In the genomic region with DNA sequence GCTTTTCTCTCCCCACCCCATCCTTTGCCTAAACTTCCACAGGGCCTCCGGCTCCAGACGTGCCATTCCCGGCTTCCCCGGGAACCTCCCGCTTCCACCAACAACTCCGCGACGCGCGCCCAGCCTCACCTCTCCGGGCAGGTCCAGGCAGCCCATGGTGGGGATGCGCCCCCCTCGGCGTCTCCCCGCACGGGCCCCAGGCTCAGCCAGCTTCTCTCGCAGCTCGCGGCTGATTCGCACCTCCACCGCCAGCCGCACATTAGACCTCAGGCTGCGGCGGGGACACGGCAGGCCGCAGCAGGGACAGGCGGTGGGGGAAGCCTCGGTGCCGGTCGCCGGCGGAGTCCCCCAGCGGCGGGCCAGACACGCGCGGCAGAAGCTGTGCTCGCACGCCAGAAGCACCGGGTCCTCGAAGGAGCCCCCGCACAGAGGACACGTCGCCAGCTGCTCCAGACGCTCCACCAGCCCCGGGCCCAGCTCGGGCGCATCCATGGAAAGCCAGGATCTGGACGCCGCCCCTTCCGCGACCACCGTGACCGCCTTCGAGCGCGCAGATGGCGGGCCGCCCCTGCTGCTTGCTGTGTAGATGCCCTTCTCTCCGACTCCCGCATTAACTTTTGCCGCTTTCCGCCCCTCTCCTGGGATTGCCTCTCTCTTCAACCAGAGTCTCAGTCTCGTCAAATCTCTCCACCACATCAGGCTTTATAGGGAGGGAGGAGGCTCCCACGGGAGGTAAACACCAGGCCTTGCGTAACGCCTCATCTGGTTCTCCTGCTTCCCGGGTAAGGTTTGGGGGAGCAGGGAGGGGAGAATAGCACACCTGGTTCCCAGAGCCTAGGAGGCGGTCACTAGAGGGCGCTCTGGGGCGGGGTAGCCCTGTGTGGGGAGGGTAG, we compare ENCODE assay signal across 8 cellular contexts. TPM values are rescaled to one million over a fixed set of nuclear protein-coding genes. Genes with fewer than 3 reads are reported as not detected.
A peak's percentile ranks its signal among the peaks of the same experiment; 100 is the strongest.
DNase-seq lines count a peak whose midpoint lies in the region; ATAC-seq and TF ChIP-seq lines count a peak whose summit lies in the region.

Gene RNF39, minus strand, starts transcription at position 676 of the 893 bp plus-strand sequence. Its CDS starts 184 bp downstream, at position 492.

- H3K9ac ChIP-seq in iPS-20b (ENCODE audit: low read depth, low read length) = peak within 1 kb of the TSS; percentile 62; the same call in 1 of the 2 replicates

- peak in 4 of 7 experiments; percentile 12 to 38 (median 20) for TF ChIP-seq CTCF in stomach (IDR thresholded peaks at IDR 0.05)

- ATAC-seq in HG02623 (IDR thresholded peaks at IDR 0.05; ENCODE audit: unreplicated experiment) = no peak

- H3K4me1 ChIP-seq in iPS-20b (ENCODE audit: insufficient read depth, low read length) (peaks cover 12% of the 10 kb centered on the region), stomach (peaks cover 19 to 44% (median 35%) of the 10 kb centered on the region in 4 donors)

- no peak for TF ChIP-seq EP300 in stomach (IDR thresholded peaks at IDR 0.05)

- H3K27me3 ChIP-seq in iPS-20b (ENCODE audit: insufficient read depth, low read length) (peaks cover 61% of the 10 kb centered on the region), stomach (peaks cover 0 to 68% (median 25%) of the 10 kb centered on the region in 3 donors)

- H3K36me3 ChIP-seq in iPS-20b (ENCODE audit: insufficient read depth, low read depth, low read length) = peaks cover 4% of the 10 kb centered on the region; the same call in 1 of the 2 replicates
- peaks cover 0 to 11% (median 10%) of the 10 kb centered on the region in 4 donors for H3K36me3 ChIP-seq in stomach

- H3K9me3 ChIP-seq in iPS-20b (ENCODE audit: insufficient read depth, low read depth, low read length) = no peaks in the 10 kb centered on the region
- no peaks in the 10 kb centered on the region for H3K9me3 ChIP-seq in stomach

- 1 to 5% (median 2%) methylated on average over 27 to 71 of the region's 71 CpGs for WGBS in stomach, 5 donors

- H3K4me3 ChIP-seq in iPS-20b (ENCODE audit: low read length) = peak within 1 kb of the TSS; percentile 74
- peak within 1 kb of the TSS; percentile 46 to 58 (median 52) for H3K4me3 ChIP-seq in stomach

- H3K27ac ChIP-seq in iPS-20b (ENCODE audit: low read length) (peak within 1 kb of the TSS; percentile 18), stomach (peak within 1 kb of the TSS; percentile 74 to 82 (median 75))

- DNase-seq in stimulated activated naive CD4-positive, alpha-beta T cell (lab: John Stamatoyannopoulos, UW) = peak in 4 of 6 experiments; percentile 5 to 29 (median 24)
- DNase-seq in stimulated activated naive CD4-positive, alpha-beta T cell treated with Interleukin-2 at 50 U/mL for 16 hours (lab: John Stamatoyannopoulos, UW) = no peak
- peak; percentile 27 for DNase-seq in activated naive CD4-positive, alpha-beta T cell treated with anti-CD3 and anti-CD28 coated beads, Interleukin-2, amount 50 U/mL, for 16 hours
- DNase-seq in stomach = no peak
- no peak for DNase-seq in NCI-H510A treated with DMSO at 0.1 percent for 48 hours (lab: John Stamatoyannopoulos, UW)
- DNase-seq in mesenteric fat pad (ENCODE audit: low spot score) = no peak

- intact Hi-C loops in stomach (cut with DNase I; ENCODE audit: low total_unique reads) = no loop called here

- peak in 1 of 4 donors; percentile 76 for TF ChIP-seq POLR2A in stomach (IDR thresholded peaks at IDR 0.05)

RNA-seq across cellular contexts. Expression of gene RNF39, which starts in this region (rescaled TPM):
- total RNA-seq in stomach (10 to 100 TPM in 1 of 5 donors, 1 to 10 TPM in 1, under 1 TPM in 1, not detected in 2; 0.18 to 13.5 (median 7.1) TPM), mesenteric fat pad (not detected)
- polyA plus RNA-seq in stomach = 1 to 10 TPM; 2.4 to 3.4 (median 3.2) TPM

Comparison
In these comparisons a context has a peak if more than half of its experiments do, and no peak if none do; other contexts are left out.
1. DNase-seq: peak in stimulated activated naive CD4-positive, alpha-beta T cell (4 of 6) and activated naive CD4-positive, alpha-beta T cell treated with anti-CD3 and anti-CD28 coated beads, Interleukin-2, amount 50 U/mL, for 16 hours (single experiment); none in stimulated activated naive CD4-positive, alpha-beta T cell treated with Interleukin-2 at 50 U/mL for 16 hours (single experiment), stomach (single experiment), NCI-H510A treated with DMSO at 0.1 percent for 48 hours (single experiment) and mesenteric fat pad (single experiment).